ENCODE assay signal across 1 cellular context in the genomic region with DNA sequence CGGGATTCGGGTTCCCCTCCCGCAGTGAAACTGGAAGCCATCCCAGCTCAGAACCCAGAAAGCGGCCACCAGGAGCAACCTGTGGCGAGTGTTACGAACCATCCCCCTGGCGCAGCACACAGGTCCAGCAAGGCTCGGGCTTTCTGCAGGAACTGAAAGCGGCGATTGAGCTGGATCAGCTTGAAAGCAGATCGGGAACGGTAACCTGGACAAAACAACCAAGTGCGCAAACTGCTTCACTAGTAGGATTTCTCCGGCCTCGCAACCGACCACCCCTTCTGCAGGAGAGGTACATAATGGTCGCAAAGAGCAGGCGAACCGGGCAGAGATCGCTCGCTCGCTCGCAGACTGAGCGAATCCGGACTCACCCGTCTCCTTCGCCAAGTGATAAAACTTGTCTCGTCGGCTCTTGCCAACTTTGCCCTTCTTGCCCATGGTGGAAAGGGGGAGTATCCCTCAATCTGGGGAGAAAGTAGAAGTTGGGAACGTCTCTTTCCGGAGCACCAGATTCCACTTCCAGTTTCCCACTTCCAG.
TF ChIP-seq lines count a peak whose summit lies in the region.

No MANE protein-coding gene starts in this region.

TF ChIP-seq in endothelial cell of umbilical vein, 7 proteins besides CTCF, POLR2A, EP300 and RAD21:
- TF ChIP-seq JUN (IDR thresholded peaks at IDR 0.05; ENCODE audit: borderline replicate concordance, insufficient read depth, insufficient read length, low read depth) (no peak), POLR2AphosphoS5 (IDR thresholded peaks at IDR 0.05; ENCODE audit: insufficient read depth, low read depth, low read length) (no peak), GATA2 (IDR thresholded peaks at IDR 0.05; ENCODE audit: insufficient read depth, insufficient read length, low read depth, low read length) (no peak), MYC (IDR thresholded peaks at IDR 0.05; ENCODE audit: low read depth, low read length) (no peak), FOS (IDR thresholded peaks at IDR 0.05; ENCODE audit: borderline replicate concordance, insufficient read depth, low read length) (no peak), EZH2 (IDR thresholded peaks at IDR 0.05; ENCODE audit: borderline replicate concordance, low read depth, low read length, severe bottlenecking) (no peak)
- TF ChIP-seq, protein P1, sequence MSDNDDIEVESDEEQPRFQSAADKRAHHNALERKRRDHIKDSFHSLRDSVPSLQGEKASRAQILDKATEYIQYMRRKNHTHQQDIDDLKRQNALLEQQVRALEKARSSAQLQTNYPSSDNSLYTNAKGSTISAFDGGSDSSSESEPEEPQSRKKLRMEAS (IDR thresholded peaks at IDR 0.05; ENCODE audit: insufficient read depth, insufficient read length) = no peak
